Comparison of ENCODE assay signal across 8 cellular contexts in genomic region chr12:120257041-120257821, GRCh38. TPM values are rescaled to one million over a fixed set of nuclear protein-coding genes. Genes with fewer than 3 reads are reported as not detected.
DNase-seq lines count a peak whose midpoint lies in the region; ATAC-seq and TF ChIP-seq lines count a peak whose summit lies in the region.

No MANE protein-coding gene starts in this region.

- H3K79me2 ChIP-seq in PC-9 (ENCODE audit: low read depth): peaks cover 93% of the 10 kb centered on the region

- peaks cover 6 to 41% (median 12%) of the 10 kb centered on the region in 5 donors for H3K36me3 Mint-ChIP-seq in naive thymus-derived CD4-positive, alpha-beta T cell
- H3K36me3 Mint-ChIP-seq in stimulated activated memory B cell treated with anti-CD40 and anti-IgM and Interleukin-4, amounts not matched to agents 10 μg/mL and 1 μg/mL and 100 μg/mL, for 72 hours: no peaks in the 10 kb centered on the region
- peaks cover 3% of the 10 kb centered on the region for H3K36me3 Mint-ChIP-seq in glutamatergic neuron (ENCODE audit: unreplicated experiment)

- peaks cover 77 to 98% (median 93%) of the 10 kb centered on the region in 7 donors for H3K4me1 Mint-ChIP-seq in naive thymus-derived CD4-positive, alpha-beta T cell
- peaks cover 14% of the 10 kb centered on the region for H3K4me1 Mint-ChIP-seq in stimulated activated memory B cell treated with anti-CD40 and anti-IgM and Interleukin-4, amounts not matched to agents 10 μg/mL and 1 μg/mL and 100 μg/mL, for 72 hours
- H3K4me1 Mint-ChIP-seq in glutamatergic neuron (ENCODE audit: low read depth, unreplicated experiment): peaks cover 2% of the 10 kb centered on the region

- H3K27ac ChIP-seq in PC-9 (0 out of 2 replicates have a peak overlapping the region, but pooled peaks have one; percentile 34), esophagus (ENCODE audit: low read depth in 2 of 2, low read length in 1 of 2) (peak overlapping the region; percentile 72 to 75)
- peak overlapping the region; percentile 56 for H3K27ac ChIP-seq in naive thymus-derived CD4-positive, alpha-beta T cell (ENCODE audit: low read depth, low read length)

- H3K9me3 ChIP-seq in PC-9 (ENCODE audit: insufficient read depth, low read depth) (no peaks in the 10 kb centered on the region), esophagus (ENCODE audit: control insufficient read depth in 2 of 2, insufficient read depth in 1 of 2, low read depth in 1 of 2, low read length in 1 of 2) (no peaks in the 10 kb centered on the region)
- H3K9me3 ChIP-seq in naive thymus-derived CD4-positive, alpha-beta T cell (ENCODE audit: control insufficient read depth in 2 of 3, low read length in 3 of 3): no peaks in the 10 kb centered on the region

- H3K4me3 ChIP-seq in PC-9 (no peak overlapping the region), esophagus (ENCODE audit: low read depth in 1 of 2, low read length in 2 of 2) (no peak overlapping the region)
- H3K4me3 ChIP-seq in naive thymus-derived CD4-positive, alpha-beta T cell (ENCODE audit: low read length): no peak overlapping the region

- H3K36me3 ChIP-seq in PC-9 (ENCODE audit: low read depth) (no peaks in the 10 kb centered on the region; the same call in 1 of the 2 replicates), esophagus (ENCODE audit: control insufficient read depth in 2 of 2, insufficient read depth in 2 of 2, low read length in 1 of 2) (no peaks in the 10 kb centered on the region)
- H3K36me3 ChIP-seq in naive thymus-derived CD4-positive, alpha-beta T cell (ENCODE audit: control insufficient read depth in 2 of 3, insufficient read depth in 3 of 3, low read length in 3 of 3): peaks cover 0 to 12% (median 0%) of the 10 kb centered on the region in 3 experiments

- 18 to 30% methylated on average over 9 of the region's 9 CpGs for WGBS in esophagus, 2 donors

- H3K4me1 ChIP-seq in PC-9 (replicated peaks; ENCODE audit: insufficient read depth) (peaks cover 34% of the 10 kb centered on the region), esophagus (ENCODE audit: control insufficient read depth in 2 of 2, insufficient read depth in 2 of 2, low read length in 1 of 2) (peaks cover 0 to 3% of the 10 kb centered on the region in 2 donors)
- H3K4me1 ChIP-seq in naive thymus-derived CD4-positive, alpha-beta T cell (ENCODE audit: control insufficient read depth in 2 of 2, insufficient read depth in 2 of 2, low read length in 2 of 2): peaks cover 79% of the 10 kb centered on the region in 2 donors

- BruUV-seq in PC-9 (replicated peaks; lab: Mats Ljungman, UMichigan): no TSS peak

- POLR2A ChIA-PET in PC-9 (lab: Charles Lee; ENCODE audit: unreplicated experiment): interaction anchor here (0.6 to 1.4 kb wide), 6 partner anchors 23 to 402 kb away, joined by 4 to 26 read pairs (median 18); partner anchors contain the start of genes RNU4-2 and RPLP0
- POLR2A ChIA-PET in naive thymus-derived CD4-positive, alpha-beta T cell (lab: Charles Lee): interaction anchor here (0.6 to 15.4 kb wide), 10 partner anchors 8 to 58 kb away, joined by 3 to 205 read pairs (median 4); partner anchors contain the start of genes PXN, RNU4-1, RNU4-2 and RPLP0

- H3K27me3 ChIP-seq in PC-9 (ENCODE audit: insufficient read depth, low read depth) (no peaks in the 10 kb centered on the region), esophagus (ENCODE audit: control insufficient read depth in 1 of 2, insufficient read depth in 2 of 2, low read length in 2 of 2) (no peaks in the 10 kb centered on the region)
- H3K27me3 ChIP-seq in naive thymus-derived CD4-positive, alpha-beta T cell (ENCODE audit: control insufficient read depth in 2 of 2, insufficient read depth in 2 of 2, low read length in 2 of 2): no peaks in the 10 kb centered on the region

- no peak for ATAC-seq in naive thymus-derived CD4-positive, alpha-beta T cell
- no peak for ATAC-seq in stimulated activated memory B cell treated with anti-CD40 and anti-IgM and Interleukin-4, amounts not matched to agents 10 μg/mL and 1 μg/mL and 100 μg/mL, for 72 hours
- no peak for ATAC-seq in HG03521 (IDR thresholded peaks at IDR 0.05; ENCODE audit: unreplicated experiment)

- H2AFZ ChIP-seq in PC-9: no peak overlapping the region

- peak overlapping the region; percentile 72 to 97 (median 89) for H3K27ac Mint-ChIP-seq in naive thymus-derived CD4-positive, alpha-beta T cell
- H3K27ac Mint-ChIP-seq in stimulated activated memory B cell treated with anti-CD40 and anti-IgM and Interleukin-4, amounts not matched to agents 10 μg/mL and 1 μg/mL and 100 μg/mL, for 72 hours: no peak overlapping the region
- H3K27ac Mint-ChIP-seq in glutamatergic neuron (ENCODE audit: unreplicated experiment): no peak overlapping the region

- H3K9me2 ChIP-seq in PC-9 (ENCODE audit: insufficient read depth): no peaks in the 10 kb centered on the region

- DNase-seq in C1 segment of cervical spinal cord (lab: John Stamatoyannopoulos, UW) (peak in 9 of 14 donors; percentile 23 to 81 (median 26)), PC-9 (peak in 1 of 2 experiments; percentile 66), glutamatergic neuron (no peak), SIG-M5 (lab: John Stamatoyannopoulos, UW) (no peak)
- peak in 1 of 9 donors; percentile 41 for DNase-seq in naive thymus-derived CD4-positive, alpha-beta T cell

- H4K20me1 ChIP-seq in PC-9 (ENCODE audit: insufficient read depth): peaks cover 23% of the 10 kb centered on the region

- TF ChIP-seq CTCF in PC-9 (conservative IDR thresholded peaks at IDR 0.05) (no peak), glutamatergic neuron (IDR thresholded peaks at IDR 0.05; ENCODE audit: partially characterized antibody, unreplicated experiment) (no peak)

- intact Hi-C loops in PC-9 (cut with micrococcal nuclease; ENCODE audit: unreplicated experiment): loop anchor here (1.0 kb wide), 2 partner anchors 10 to 170 kb away; no protein-coding TSS in a partner anchor
- intact Hi-C loops in naive thymus-derived CD4-positive, alpha-beta T cell (cut with micrococcal nuclease): no loop called here

- H3K4me2 ChIP-seq in PC-9: peak overlapping the region; percentile 40; the same call in 1 of the 2 replicates

- H3K9me3 Mint-ChIP-seq in naive thymus-derived CD4-positive, alpha-beta T cell: no peaks in the 10 kb centered on the region
- H3K9me3 Mint-ChIP-seq in stimulated activated memory B cell treated with anti-CD40 and anti-IgM and Interleukin-4, amounts not matched to agents 10 μg/mL and 1 μg/mL and 100 μg/mL, for 72 hours: no peaks in the 10 kb centered on the region
- H3K9me3 Mint-ChIP-seq in glutamatergic neuron (ENCODE audit: unreplicated experiment): peaks cover 3% of the 10 kb centered on the region

- H3K27me3 Mint-ChIP-seq in naive thymus-derived CD4-positive, alpha-beta T cell: no peaks in the 10 kb centered on the region
- peaks cover 63% of the 10 kb centered on the region for H3K27me3 Mint-ChIP-seq in stimulated activated memory B cell treated with anti-CD40 and anti-IgM and Interleukin-4, amounts not matched to agents 10 μg/mL and 1 μg/mL and 100 μg/mL, for 72 hours
- peaks cover 4% of the 10 kb centered on the region for H3K27me3 Mint-ChIP-seq in glutamatergic neuron (ENCODE audit: unreplicated experiment)

- CTCF ChIA-PET in PC-9 (lab: Charles Lee): interaction anchor here (0.5 to 1.9 kb wide), 10 partner anchors 8 to 69 kb away, joined by 3 to 21 read pairs (median 6); partner anchors contain the start of gene PXN
- CTCF ChIA-PET in naive thymus-derived CD4-positive, alpha-beta T cell (lab: Charles Lee): interaction anchor here (0.9 to 11.2 kb wide), 5 partner anchors 8 to 28 kb away, joined by 4 to 286 read pairs (median 5); partner anchors contain the start of gene PXN

- H3F3A ChIP-seq in PC-9 (ENCODE audit: insufficient read depth, low read depth): peaks cover 1% of the 10 kb centered on the region

- peak overlapping the region; percentile 23 to 66 (median 46) for H3K4me3 Mint-ChIP-seq in naive thymus-derived CD4-positive, alpha-beta T cell
- H3K4me3 Mint-ChIP-seq in stimulated activated memory B cell treated with anti-CD40 and anti-IgM and Interleukin-4, amounts not matched to agents 10 μg/mL and 1 μg/mL and 100 μg/mL, for 72 hours: no peak overlapping the region
- no peak overlapping the region for H3K4me3 Mint-ChIP-seq in glutamatergic neuron (ENCODE audit: unreplicated experiment)

RNA-seq across cellular contexts. Expression of gene PXN, which starts 8.3 kb away (rescaled TPM):
- total RNA-seq in PC-9 (2021) (191 and 218 TPM in 2 replicates), glutamatergic neuron (ENCODE audit: unreplicated experiment) (39.5 TPM)
- polyA plus RNA-seq in esophagus: 10 to 100 TPM; 17.3 to 32.1 TPM
- total RNA-seq in naive thymus-derived CD4-positive, alpha-beta T cell: 100 to 1,000 TPM; 103 to 202 (median 158) TPM
- polyA plus RNA-seq in naive thymus-derived CD4-positive, alpha-beta T cell: 100 to 1,000 TPM in 1 of 2 donors, 10 to 100 TPM in 1; 84.3 to 114 TPM

RNA-seq across cellular contexts. Expression of gene RNU4-2, which starts 34.5 kb away (rescaled TPM):
- 2,281 and 3,957 TPM in 2 replicates for total RNA-seq in PC-9 (2021)
- not detected for polyA plus RNA-seq in esophagus
- over 10,000 TPM in 2 of 5 experiments, 1,000 to 10,000 TPM in 3; 3,296 to 19,276 (median 7,985) TPM for total RNA-seq in naive thymus-derived CD4-positive, alpha-beta T cell
- not detected for polyA plus RNA-seq in naive thymus-derived CD4-positive, alpha-beta T cell
- total RNA-seq in glutamatergic neuron (ENCODE audit: unreplicated experiment): 8,083 TPM

RNA-seq across cellular contexts. Expression of gene RNU4-1, which starts 35.8 kb away (rescaled TPM):
- total RNA-seq in PC-9 (2021) (1,857 and 3,341 TPM in 2 replicates), glutamatergic neuron (ENCODE audit: unreplicated experiment) (5,722 TPM)
- not detected for polyA plus RNA-seq in esophagus
- total RNA-seq in naive thymus-derived CD4-positive, alpha-beta T cell: 1,000 to 10,000 TPM in 3 of 5 experiments, 100 to 1,000 TPM in 2; 319 to 3,107 (median 1,510) TPM
- not detected for polyA plus RNA-seq in naive thymus-derived CD4-positive, alpha-beta T cell

RNA-seq across cellular contexts. Expression of gene SIRT4, which starts 44.9 kb away (rescaled TPM):
- 3.2 and 3.6 TPM in 2 replicates for total RNA-seq in PC-9 (2021)
- polyA plus RNA-seq in esophagus: under 1 TPM; 0.47 to 0.55 TPM
- total RNA-seq in naive thymus-derived CD4-positive, alpha-beta T cell: 1 to 10 TPM; 1.6 to 6.0 (median 4.0) TPM
- polyA plus RNA-seq in naive thymus-derived CD4-positive, alpha-beta T cell: 1 to 10 TPM; 3.1 TPM
- total RNA-seq in glutamatergic neuron (ENCODE audit: unreplicated experiment): 3.8 TPM

RNA-seq across cellular contexts. Expression of gene RPLP0, which starts 56.3 kb away (rescaled TPM):
- total RNA-seq in PC-9 (2021) (2,334 and 2,540 TPM in 2 replicates), glutamatergic neuron (ENCODE audit: unreplicated experiment) (1,238 TPM)
- polyA plus RNA-seq in esophagus: 1,000 to 10,000 TPM; 1,612 to 3,865 TPM
- total RNA-seq in naive thymus-derived CD4-positive, alpha-beta T cell: 1,000 to 10,000 TPM; 1,375 to 2,107 (median 1,573) TPM
- polyA plus RNA-seq in naive thymus-derived CD4-positive, alpha-beta T cell: 1,000 to 10,000 TPM; 1,871 to 2,384 TPM

Comparison
In these comparisons a context has a peak if more than half of its experiments do, and no peak if none do; other contexts are left out.
1. DNase-seq: peak in C1 segment of cervical spinal cord (9 of 14); none in glutamatergic neuron (single experiment) and SIG-M5 (single experiment).
2. H3K27ac Mint-ChIP-seq: peak in naive thymus-derived CD4-positive, alpha-beta T cell (9 of 9); none in stimulated activated memory B cell treated with anti-CD40 and anti-IgM and Interleukin-4, amounts not matched to agents 10 μg/mL and 1 μg/mL and 100 μg/mL, for 72 hours (single experiment) and glutamatergic neuron (single experiment).
3. H3K4me3 Mint-ChIP-seq: peak in naive thymus-derived CD4-positive, alpha-beta T cell (10 of 10); none in stimulated activated memory B cell treated with anti-CD40 and anti-IgM and Interleukin-4, amounts not matched to agents 10 μg/mL and 1 μg/mL and 100 μg/mL, for 72 hours (single experiment) and glutamatergic neuron (single experiment).
4. Peak in every context shown above with its lines, with median percentiles within 50 percentile points of each other: H3K27ac ChIP-seq.